In genomic region chr4:123600426-123600825, GRCh38 we compare ENCODE assay signal across 12 cellular contexts.
DNase-seq lines count a peak whose midpoint lies in the region; ATAC-seq and TF ChIP-seq lines count a peak whose summit lies in the region.
"Had no signal": no experiment of that assay in that cellular context is flagged by ENCODE, and none has a peak within 500 bp of the region (broad histone marks: within the 10 kb centered on the region; RNA-seq: fewer than 3 reads in every experiment).

No MANE protein-coding gene starts in this region.

- no peak for ATAC-seq in CD4-positive, alpha-beta T cell (ENCODE audit: poor library complexity)
- ATAC-seq in natural killer cell: no peak
- ATAC-seq in activated CD4-positive, CD25-positive, alpha-beta regulatory T cell treated with anti-CD3 and anti-CD28 coated beads, Interleukin-2, amount 50 U/mL, for 24 hours: no peak
- ATAC-seq in HG03442 (IDR thresholded peaks at IDR 0.05; ENCODE audit: unreplicated experiment): no peak
- ATAC-seq in stimulated activated memory B cell treated with anti-CD40 and anti-IgM and Interleukin-4, amounts not matched to agents 10 μg/mL and 1 μg/mL and 100 μg/mL, for 72 hours: no peak

- POLR2A ChIA-PET in CD4-positive, alpha-beta T cell (lab: Charles Lee): interaction anchor here (0.8 to 1.2 kb wide), 2 partner anchors 17 to 204 kb away, joined by 4 to 6 read pairs; partner anchors contain the start of gene SPRY1

- H3K27me3 Mint-ChIP-seq in CD4-positive, alpha-beta T cell: no peaks in the 10 kb centered on the region
- H3K27me3 Mint-ChIP-seq in brain (no peaks in the 10 kb centered on the region), natural killer cell (ENCODE audit: low read depth in 2 of 2) (no peaks in the 10 kb centered on the region)
- no peaks in the 10 kb centered on the region for H3K27me3 Mint-ChIP-seq in stimulated activated memory B cell treated with anti-CD40 and anti-IgM and Interleukin-4, amounts not matched to agents 10 μg/mL and 1 μg/mL and 100 μg/mL, for 72 hours
- H3K27me3 Mint-ChIP-seq: activated CD4-positive, alpha-beta memory T cell treated with anti-CD3 and anti-CD28 coated beads for 36 hours had no signal

- intact Hi-C loops in CD4-positive, alpha-beta T cell (cut with DNase I, micrococcal nuclease): no loop called here
- intact Hi-C loops in natural killer cell (cut with micrococcal nuclease): loop anchor here (5.0 kb wide), 1 partner anchor 123 kb away; no protein-coding TSS in a partner anchor
- intact Hi-C loops in ascending aorta (cut with DNase I): loop anchor here (5.0 kb wide), 1 partner anchor 38 kb away; no protein-coding TSS in a partner anchor

- no peak overlapping the region for H3K27ac ChIP-seq in CD4-positive, alpha-beta T cell (ENCODE audit: low read depth, low read length)
- H3K27ac ChIP-seq in ascending aorta: peak overlapping the region in 1 of 2 donors; percentile 42
- H3K27ac ChIP-seq: cardiac muscle cell, ovary had no signal

- H3K4me3 ChIP-seq in Jurkat, Clone E6-1 (ENCODE audit: low read length): peak overlapping the region; percentile 27
- no peak overlapping the region for H3K4me3 ChIP-seq in ascending aorta
- H3K4me3 ChIP-seq: cardiac muscle cell, ovary had no signal

- CTCF ChIA-PET in CD4-positive, alpha-beta T cell (lab: Charles Lee): interaction anchor here (1.0 kb wide), 1 partner anchor 18 kb away, joined by 3 read pairs; no protein-coding TSS in a partner anchor

- no peak for TF ChIP-seq CTCF in CD4-positive, alpha-beta T cell (IDR thresholded peaks at IDR 0.05)
- TF ChIP-seq CTCF in brain (conservative IDR thresholded peaks at IDR 0.05) (no peak), natural killer cell (IDR thresholded peaks at IDR 0.05) (no peak), ascending aorta (IDR thresholded peaks at IDR 0.05) (no peak)

- no peak for DNase-seq in CD4-positive, alpha-beta T cell
- no peak for DNase-seq in Jurkat, Clone E6-1 (ENCODE audit: low read depth, low spot score)
- no peak for DNase-seq in natural killer cell
- no peak for DNase-seq in ascending aorta (ENCODE audit: low spot score in 2 of 2)
- DNase-seq: DMS 273 treated with DMSO at 0.1 percent for 48 hours had no signal

- peak overlapping the region; percentile 8 for H3K4me3 Mint-ChIP-seq in CD4-positive, alpha-beta T cell
- H3K4me3 Mint-ChIP-seq in brain (no peak overlapping the region), natural killer cell (peak overlapping the region; percentile 38)
- no peak overlapping the region for H3K4me3 Mint-ChIP-seq in stimulated activated memory B cell treated with anti-CD40 and anti-IgM and Interleukin-4, amounts not matched to agents 10 μg/mL and 1 μg/mL and 100 μg/mL, for 72 hours
- H3K4me3 Mint-ChIP-seq: activated CD4-positive, alpha-beta memory T cell treated with anti-CD3 and anti-CD28 coated beads for 36 hours had no signal

- no peaks in the 10 kb centered on the region for H3K36me3 ChIP-seq in ascending aorta
- H3K36me3 ChIP-seq: cardiac muscle cell, ovary had no signal

- H3K9me3 Mint-ChIP-seq in CD4-positive, alpha-beta T cell: no peaks in the 10 kb centered on the region
- peaks cover 0 to 8% (median 3%) of the 10 kb centered on the region in 5 experiments for H3K9me3 Mint-ChIP-seq in brain
- no peaks in the 10 kb centered on the region for H3K9me3 Mint-ChIP-seq in natural killer cell
- peaks cover 2% of the 10 kb centered on the region for H3K9me3 Mint-ChIP-seq in stimulated activated memory B cell treated with anti-CD40 and anti-IgM and Interleukin-4, amounts not matched to agents 10 μg/mL and 1 μg/mL and 100 μg/mL, for 72 hours
- H3K9me3 Mint-ChIP-seq: activated CD4-positive, alpha-beta memory T cell treated with anti-CD3 and anti-CD28 coated beads for 36 hours had no signal

- H3K27me3 ChIP-seq in CD4-positive, alpha-beta T cell (ENCODE audit: control insufficient read depth, insufficient read depth, low read length): no peaks in the 10 kb centered on the region
- H3K27me3 ChIP-seq in ascending aorta: no peaks in the 10 kb centered on the region
- H3K27me3 ChIP-seq: cardiac muscle cell, ovary had no signal

- H3K4me1 ChIP-seq in ascending aorta: no peaks in the 10 kb centered on the region

- no peaks in the 10 kb centered on the region for H3K9me3 ChIP-seq in CD4-positive, alpha-beta T cell (ENCODE audit: control insufficient read depth, low read length)
- no peaks in the 10 kb centered on the region for H3K9me3 ChIP-seq in ascending aorta
- H3K9me3 ChIP-seq: ovary had no signal

- H3K36me3 Mint-ChIP-seq in CD4-positive, alpha-beta T cell (ENCODE audit: low read depth): no peaks in the 10 kb centered on the region
- H3K36me3 Mint-ChIP-seq in brain (no peaks in the 10 kb centered on the region), natural killer cell (no peaks in the 10 kb centered on the region)
- H3K36me3 Mint-ChIP-seq in stimulated activated memory B cell treated with anti-CD40 and anti-IgM and Interleukin-4, amounts not matched to agents 10 μg/mL and 1 μg/mL and 100 μg/mL, for 72 hours: no peaks in the 10 kb centered on the region
- H3K36me3 Mint-ChIP-seq: activated CD4-positive, alpha-beta memory T cell treated with anti-CD3 and anti-CD28 coated beads for 36 hours had no signal

- peaks cover 45% of the 10 kb centered on the region for H3K4me1 Mint-ChIP-seq in CD4-positive, alpha-beta T cell (ENCODE audit: low read depth)
- H3K4me1 Mint-ChIP-seq in brain (peaks cover 24% of the 10 kb centered on the region), natural killer cell (peaks cover 33 to 34% of the 10 kb centered on the region in 2 donors)
- peaks cover 23% of the 10 kb centered on the region for H3K4me1 Mint-ChIP-seq in stimulated activated memory B cell treated with anti-CD40 and anti-IgM and Interleukin-4, amounts not matched to agents 10 μg/mL and 1 μg/mL and 100 μg/mL, for 72 hours

- H3K27ac Mint-ChIP-seq in CD4-positive, alpha-beta T cell: peak overlapping the region; percentile 51
- H3K27ac Mint-ChIP-seq in brain: peak overlapping the region in 4 of 5 experiments; percentile 73 to 92 (median 76)
- peak overlapping the region; percentile 76 to 91 for H3K27ac Mint-ChIP-seq in natural killer cell
- H3K27ac Mint-ChIP-seq in stimulated activated memory B cell treated with anti-CD40 and anti-IgM and Interleukin-4, amounts not matched to agents 10 μg/mL and 1 μg/mL and 100 μg/mL, for 72 hours: no peak overlapping the region

Comparison
In these comparisons a context has a peak if more than half of its experiments do, and no peak if none do; other contexts are left out.
1. H3K4me3 Mint-ChIP-seq: peak in CD4-positive, alpha-beta T cell (single experiment) and natural killer cell (single experiment); none in brain (0 of 5) and stimulated activated memory B cell treated with anti-CD40 and anti-IgM and Interleukin-4, amounts not matched to agents 10 μg/mL and 1 μg/mL and 100 μg/mL, for 72 hours (single experiment).
2. intact Hi-C loops: an anchor here in natural killer cell (5.0 kb wide) and ascending aorta (5.0 kb wide); none called in CD4-positive, alpha-beta T cell.